ENCODE assay signal across 8 cellular contexts in genomic region chr2:69797836-69798465, GRCh38. TPM values are rescaled to one million over a fixed set of nuclear protein-coding genes. Genes with fewer than 3 reads are reported as not detected.
DNase-seq lines count a peak whose midpoint lies in the region; ATAC-seq and TF ChIP-seq lines count a peak whose summit lies in the region.

No MANE protein-coding gene starts in this region.

- H4K20me1 ChIP-seq in DOHH2 (ENCODE audit: control insufficient read depth, insufficient read depth, low read depth, low read length), result no peaks in the 10 kb centered on the region

- no peak for TF ChIP-seq POLR2A in erythroblast (IDR thresholded peaks at IDR 0.05; ENCODE audit: low read length)

- in situ Hi-C loops in Panc1 (cut with HindIII; ENCODE audit: low pct_unique_long_range_greater_than_20kb, low sequenced_read_pairs) (no loop called here), GM13977 (cut with MboI; ENCODE audit: low pct_unique_long_range_greater_than_20kb, low sequenced_read_pairs, unreplicated experiment) (no loop called here)

- TSS peak; percentile 5 for BruUV-seq in Panc1 (replicated peaks; lab: Mats Ljungman, UMichigan)

- WGBS in psoas muscle, 3 donors, result 54 to 59% (median 58%) methylated on average over 3 of the region's 3 CpGs

- ATAC-seq in Panc1, result peak; percentile 43; the same call in 1 of the 2 replicates
- ATAC-seq in psoas muscle, result no peak

- DNase-seq in Panc1 (ENCODE audit: low read depth, low spot score) (no peak), fibroblast of mammary gland (ENCODE audit: low read depth) (no peak), psoas muscle (no peak), erythroblast (lab: John Stamatoyannopoulos, UW) (no peak), NCI-H2171 (lab: John Stamatoyannopoulos, UW) (no peak), GM13977 (ENCODE audit: low spot score) (no peak)
- DNase-seq in stimulated activated CD4-positive, alpha-beta T cell treated with anti-CD3 and anti-CD28 coated beads, Interleukin-15, amount 100 ng/mL, for 24 hours, result no peak

- H3K27me3 ChIP-seq in DOHH2 (ENCODE audit: control insufficient read depth, low read length), result no peaks in the 10 kb centered on the region
- no peaks in the 10 kb centered on the region for H3K27me3 ChIP-seq in Panc1 (ENCODE audit: control insufficient read depth, insufficient read depth, low read length)
- no peaks in the 10 kb centered on the region for H3K27me3 ChIP-seq in psoas muscle (ENCODE audit: insufficient read depth in 3 of 3, low read length in 2 of 3)

- peaks cover 35% of the 10 kb centered on the region for H3K4me1 ChIP-seq in DOHH2 (ENCODE audit: control insufficient read depth, low read length)
- H3K4me1 ChIP-seq in Panc1 (ENCODE audit: control insufficient read depth, insufficient read depth, low read length), result peaks cover 8% of the 10 kb centered on the region; the same call in 1 of the 2 replicates
- peaks cover 3% of the 10 kb centered on the region for H3K4me1 ChIP-seq in psoas muscle

- intact Hi-C loops in Panc1 (cut with micrococcal nuclease; ENCODE audit: unreplicated experiment) (no loop called here), psoas muscle (cut with DNase I) (no loop called here)

- no peaks in the 10 kb centered on the region for H3K79me2 ChIP-seq in DOHH2 (ENCODE audit: control insufficient read depth, low read length)

- H3K27ac ChIP-seq in DOHH2 (ENCODE audit: low read depth, low read length) (no peak overlapping the region), Panc1 (ENCODE audit: low read length) (no peak overlapping the region), psoas muscle (no peak overlapping the region)

- POLR2A ChIA-PET in Panc1 (lab: Charles Lee), result no interaction called here

- H3K9me3 ChIP-seq in DOHH2 (ENCODE audit: control insufficient read depth, insufficient read depth, low read length), result no peaks in the 10 kb centered on the region
- H3K9me3 ChIP-seq in Panc1 (ENCODE audit: control insufficient read depth, insufficient read depth, low read depth, low read length), result no peaks in the 10 kb centered on the region
- no peaks in the 10 kb centered on the region for H3K9me3 ChIP-seq in psoas muscle

- no peaks in the 10 kb centered on the region for H3K36me3 ChIP-seq in DOHH2 (ENCODE audit: control insufficient read depth, low read length)
- H3K36me3 ChIP-seq in Panc1 (ENCODE audit: control insufficient read depth, insufficient read depth, low read length), result no peaks in the 10 kb centered on the region; the same call in 1 of the 2 replicates
- H3K36me3 ChIP-seq in psoas muscle (ENCODE audit: insufficient read depth in 1 of 2, low read depth in 1 of 2), result peaks cover 0 to 2% of the 10 kb centered on the region in 2 donors

- H3K4me3 ChIP-seq in DOHH2 (ENCODE audit: low read length) (peak overlapping the region; percentile 50), Panc1 (ENCODE audit: low read depth in 2 of 2, low read length in 2 of 2) (no peak overlapping the region), fibroblast of mammary gland (ENCODE audit: control insufficient read depth, low read depth, low read length) (peak overlapping the region; percentile 36), psoas muscle (peak overlapping the region; percentile 32)

- H3K4me2 ChIP-seq in DOHH2 (ENCODE audit: low read length), result peak overlapping the region; percentile 64

- H3K9me2 ChIP-seq in DOHH2 (replicated peaks; ENCODE audit: control insufficient read depth, low read length), result no peaks in the 10 kb centered on the region

- TF ChIP-seq CTCF in DOHH2 (IDR thresholded peaks at IDR 0.05; ENCODE audit: low read depth, low read length, poor library complexity, severe bottlenecking) (no peak), Panc1 (IDR thresholded peaks at IDR 0.05) (no peak), fibroblast of mammary gland (conservative IDR thresholded peaks at IDR 0.05; ENCODE audit: control insufficient read depth, insufficient read depth, low read depth, low read length) (no peak), psoas muscle (IDR thresholded peaks at IDR 0.05) (no peak), GM13977 (IDR thresholded peaks at IDR 0.05; ENCODE audit: extremely low read depth, insufficient read depth, missing control alignments) (no peak)

- no peaks in the 10 kb centered on the region for H3F3A ChIP-seq in DOHH2 (ENCODE audit: control insufficient read depth, insufficient read depth)

- CTCF ChIA-PET in Panc1 (lab: Charles Lee), result no interaction called here

RNA-seq across cellular contexts. Expression of gene GMCL1, which starts 31.5 kb away (rescaled TPM):
- total RNA-seq in Panc1 (2021; ENCODE audit: unreplicated experiment) (13.2 TPM), psoas muscle (1 to 10 TPM; 3.0 to 4.1 (median 3.1) TPM)
- 24.8 TPM for polyA plus RNA-seq in Panc1 (2012; ENCODE audit: insufficient read length)
- 1 to 10 TPM; 1.3 to 2.9 (median 2.0) TPM for polyA plus RNA-seq in psoas muscle

RNA-seq across cellular contexts. Expression of gene ANXA4, which starts 56.0 kb away (rescaled TPM):
- 183 TPM for total RNA-seq in Panc1 (2021; ENCODE audit: unreplicated experiment)
- polyA plus RNA-seq in Panc1 (2012; ENCODE audit: insufficient read length), result 275 TPM
- total RNA-seq in psoas muscle, result 10 to 100 TPM; 19.4 to 29.0 (median 23.4) TPM
- 10 to 100 TPM; 13.2 to 17.0 (median 13.2) TPM for polyA plus RNA-seq in psoas muscle

Comparison
In these comparisons a context has a peak if more than half of its experiments do, and no peak if none do; other contexts are left out.
1. H3K4me3 ChIP-seq: peak in DOHH2 (single experiment), fibroblast of mammary gland (single experiment) and psoas muscle (single experiment); none in Panc1 (0 of 2).